In the genomic region with DNA sequence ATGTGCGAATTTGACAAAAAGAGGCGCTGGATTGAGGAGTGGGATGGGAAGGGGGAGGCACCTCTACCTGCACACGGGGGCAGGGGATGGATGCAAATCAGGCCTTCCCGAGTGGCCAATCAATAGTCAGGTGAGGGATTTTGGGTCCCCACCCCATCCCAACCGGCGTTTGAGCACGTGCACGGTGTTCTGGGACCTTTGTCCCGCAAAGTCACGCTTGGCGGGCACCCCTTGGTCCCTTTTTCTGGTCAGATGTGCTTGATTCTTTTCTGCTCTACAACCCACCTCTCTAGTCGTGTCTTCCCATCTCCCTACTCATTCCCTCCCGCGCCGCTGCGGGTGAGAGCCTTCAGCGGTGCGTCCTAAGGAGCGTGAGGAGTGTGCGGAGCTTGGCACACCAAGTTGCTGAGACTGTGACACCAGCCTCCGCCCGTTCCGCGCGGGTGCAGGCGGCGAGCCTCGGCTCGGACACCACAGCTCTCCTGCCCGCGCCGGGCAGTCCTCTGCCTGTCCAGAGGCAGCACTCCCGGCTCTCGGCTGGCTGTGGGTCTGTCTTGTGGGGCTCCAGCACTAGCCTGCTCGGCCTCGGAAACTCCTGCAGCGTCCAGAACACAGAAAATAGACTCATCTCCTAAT, we compare ENCODE assay signal across 11 cellular contexts. TPM values are rescaled to one million over a fixed set of nuclear protein-coding genes. Genes with fewer than 3 reads are reported as not detected.
DNase-seq lines count a peak whose midpoint lies in the region; ATAC-seq, FAIRE-seq and TF ChIP-seq lines count a peak whose summit lies in the region.
"Had no signal": no experiment of that assay in that cellular context is flagged by ENCODE, and none has a peak within 500 bp of the region (broad histone marks: within the 10 kb centered on the region; RNA-seq: fewer than 3 reads in every experiment).

No MANE protein-coding gene starts in this region.

- peaks cover 10% of the 10 kb centered on the region for H3K4me1 ChIP-seq in endothelial cell of umbilical vein (ENCODE audit: control insufficient read depth, extremely low read depth, insufficient read depth, low read length)
- H3K4me1 ChIP-seq: BLaER1 had no signal

- no peak for TF ChIP-seq POLR2A in endothelial cell of umbilical vein (IDR thresholded peaks at IDR 0.05; ENCODE audit: low read depth, low read length)

- no peak overlapping the region for H3K27ac ChIP-seq in endothelial cell of umbilical vein (ENCODE audit: insufficient read depth, low read depth, low read length)
- H3K27ac ChIP-seq: BLaER1, neutrophil had no signal

- H3K27ac Mint-ChIP-seq in type B pancreatic cell: peak overlapping the region; percentile 49
- H3K27ac Mint-ChIP-seq: activated B cell treated with CpG ODN at 0.5 μM for 24 hours had no signal

- peak overlapping the region; percentile 31 for H2AFZ ChIP-seq in endothelial cell of umbilical vein (ENCODE audit: low read depth, low read length)

- BruUV-seq in endothelial cell of umbilical vein (replicated peaks; lab: Mats Ljungman, UMichigan): no TSS peak

- dilution Hi-C loops in endothelial cell of umbilical vein (cut with MboI; ENCODE audit: extremely low pct_ligation_motif_present, low sequenced_read_pairs): no loop called here

- H3K36me3 Mint-ChIP-seq in type B pancreatic cell: no peaks in the 10 kb centered on the region

- no peaks in the 10 kb centered on the region for H3K36me3 ChIP-seq in endothelial cell of umbilical vein (ENCODE audit: control insufficient read depth in 2 of 2, extremely low read depth in 1 of 2, insufficient read depth in 2 of 2, low read length in 2 of 2)
- H3K36me3 ChIP-seq: BLaER1, neutrophil had no signal

- H3K9me3 ChIP-seq in endothelial cell of umbilical vein (replicated peaks; ENCODE audit: control insufficient read depth, insufficient read depth, low read length): no peaks in the 10 kb centered on the region
- H3K9me3 ChIP-seq: neutrophil had no signal

- no peak overlapping the region for H3K9ac ChIP-seq in endothelial cell of umbilical vein (replicated peaks; ENCODE audit: extremely low read depth, insufficient read depth, low read length)
- H3K9ac ChIP-seq: BLaER1 had no signal

- H3K9me1 ChIP-seq in endothelial cell of umbilical vein (replicated peaks; ENCODE audit: control insufficient read depth, extremely low read depth, insufficient read depth, low read length): no peaks in the 10 kb centered on the region

- peak; percentile 3 for DNase-seq in SIG-M5 treated with dmso at 0.1 percent for 504 hours (lab: John Stamatoyannopoulos, UW; ENCODE audit: unreplicated experiment)
- no peak for DNase-seq in SIG-M5 (lab: John Stamatoyannopoulos, UW)
- peak; percentile 23 for DNase-seq in endothelial cell of umbilical vein (ENCODE audit: low read depth, low spot score)
- peak; percentile 4 to 13 for DNase-seq in lung microvascular endothelial cell (ENCODE audit: low read depth in 2 of 2)
- peak; percentile 70 for DNase-seq in type B pancreatic cell (ENCODE audit: extremely low spot score, unreplicated experiment)
- DNase-seq in activated effector memory CD4-positive, alpha-beta T cell treated with Interleukin-2 at 50 U/mL for 16 hours: no peak
- no peak for DNase-seq in activated CD4-positive, CD25-positive, alpha-beta regulatory T cell treated with anti-CD3 and anti-CD28 coated beads, Interleukin-2, amount 50 U/mL, for 72 hours
- DNase-seq: activated B cell treated with CpG ODN at 0.5 μM for 24 hours had no signal

- CTCF ChIA-PET in endothelial cell of umbilical vein (lab: Charles Lee): interaction anchor here (1.4 to 3.3 kb wide), 4 partner anchors 15 to 554 kb away, joined by 5 to 8 read pairs (median 6); no protein-coding TSS in a partner anchor

- no peak overlapping the region for H3K4me3 ChIP-seq in endothelial cell of umbilical vein (replicated peaks in 1 of 3; ENCODE audit: insufficient read depth in 1 of 3, low read depth in 1 of 3, low read length in 3 of 3)
- H3K4me3 ChIP-seq: BLaER1 had no signal

- H3K4me1 Mint-ChIP-seq in type B pancreatic cell (ENCODE audit: unreplicated experiment): peaks cover 22% of the 10 kb centered on the region

- H3K4me2 ChIP-seq in endothelial cell of umbilical vein (ENCODE audit: insufficient read depth, low read length): peak overlapping the region; percentile 41
- H3K4me2 ChIP-seq: BLaER1 had no signal

- H3K79me2 ChIP-seq in endothelial cell of umbilical vein (ENCODE audit: control insufficient read depth, insufficient read depth, low read length): no peaks in the 10 kb centered on the region

- POLR2A ChIA-PET in endothelial cell of umbilical vein (lab: Charles Lee): no interaction called here

- intact Hi-C loops in endothelial cell of umbilical vein (cut with micrococcal nuclease): loop anchor here (2.0 to 5.0 kb wide), 3 partner anchors 203 to 555 kb away; no protein-coding TSS in a partner anchor

- TF ChIP-seq CTCF in endothelial cell of umbilical vein (IDR thresholded peaks at IDR 0.05; ENCODE audit: extremely low read depth in 1 of 2, insufficient read depth in 1 of 2, low read depth in 1 of 2, low read length in 2 of 2) (no peak), type B pancreatic cell (conservative IDR thresholded peaks at IDR 0.05) (no peak)

- peaks cover 32 to 51% of the 10 kb centered on the region in 2 experiments for H3K27me3 ChIP-seq in endothelial cell of umbilical vein (ENCODE audit: control insufficient read depth in 2 of 2, insufficient read depth in 2 of 2, low read length in 2 of 2)
- H3K27me3 ChIP-seq: BLaER1 had no signal

- ATAC-seq in GM18858 (IDR thresholded peaks at IDR 0.05; ENCODE audit: unreplicated experiment): no peak

- H3K27me3 Mint-ChIP-seq in type B pancreatic cell: peaks cover 20% of the 10 kb centered on the region

- no peak for FAIRE-seq in endothelial cell of umbilical vein (lab: Jason Lieb, UNC)

- no peaks in the 10 kb centered on the region for H3K9me3 Mint-ChIP-seq in type B pancreatic cell
- H3K9me3 Mint-ChIP-seq: activated B cell treated with CpG ODN at 0.5 μM for 24 hours had no signal

- peak overlapping the region; percentile 87 for H3K4me3 Mint-ChIP-seq in type B pancreatic cell
- H3K4me3 Mint-ChIP-seq: activated B cell treated with CpG ODN at 0.5 μM for 24 hours had no signal

- H4K20me1 ChIP-seq in endothelial cell of umbilical vein (replicated peaks; ENCODE audit: control insufficient read depth, extremely low read depth, insufficient read depth, low read length): no peaks in the 10 kb centered on the region
- H4K20me1 ChIP-seq: BLaER1 had no signal

TF ChIP-seq in endothelial cell of umbilical vein, 7 proteins besides CTCF, POLR2A, EP300 and RAD21:
- TF ChIP-seq FOS (IDR thresholded peaks at IDR 0.05; ENCODE audit: borderline replicate concordance, insufficient read depth, low read length): no peak
- no peak for TF ChIP-seq JUN (IDR thresholded peaks at IDR 0.05; ENCODE audit: borderline replicate concordance, insufficient read depth, insufficient read length, low read depth)
- no peak for TF ChIP-seq GATA2 (IDR thresholded peaks at IDR 0.05; ENCODE audit: insufficient read depth, insufficient read length, low read depth, low read length)
- TF ChIP-seq, protein P1, sequence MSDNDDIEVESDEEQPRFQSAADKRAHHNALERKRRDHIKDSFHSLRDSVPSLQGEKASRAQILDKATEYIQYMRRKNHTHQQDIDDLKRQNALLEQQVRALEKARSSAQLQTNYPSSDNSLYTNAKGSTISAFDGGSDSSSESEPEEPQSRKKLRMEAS (IDR thresholded peaks at IDR 0.05; ENCODE audit: insufficient read depth, insufficient read length): no peak
- TF ChIP-seq MYC (IDR thresholded peaks at IDR 0.05; ENCODE audit: low read depth, low read length): no peak
- peak; percentile 43 for TF ChIP-seq EZH2 (IDR thresholded peaks at IDR 0.05; ENCODE audit: borderline replicate concordance, low read depth, low read length, severe bottlenecking)
- no peak for TF ChIP-seq POLR2AphosphoS5 (IDR thresholded peaks at IDR 0.05; ENCODE audit: insufficient read depth, low read depth, low read length)

RNA-seq across cellular contexts. Expression of a gene that starts 0.5 kb away (rescaled TPM):
- total RNA-seq in endothelial cell of umbilical vein: not detected in 2 replicates
- not detected in 2 replicates for polyA plus RNA-seq in endothelial cell of umbilical vein
- polyA plus RNA-seq in endothelial cell of umbilical vein (2011; cell fraction: cytosol; rRNA removed): not detected in 2 replicates
- not detected in 2 replicates for polyA plus RNA-seq in endothelial cell of umbilical vein (2011; cell fraction: nucleus; rRNA removed)
- not detected in 2 replicates for polyA plus RNA-seq in endothelial cell of umbilical vein (2012)
- polyA minus RNA-seq in endothelial cell of umbilical vein: not detected in 2 replicates
- not detected for polyA minus RNA-seq in endothelial cell of umbilical vein (2011; cell fraction: cytosol; rRNA and poly(A)+ RNA removed)
- not detected in 2 replicates for polyA minus RNA-seq in endothelial cell of umbilical vein (2011; cell fraction: nucleus; rRNA and poly(A)+ RNA removed)
- not detected in 2 replicates for total RNA-seq in lung microvascular endothelial cell
- total RNA-seq in type B pancreatic cell (ENCODE audit: low replicate concordance): 9.3 and 12.7 TPM in 2 replicates
- total RNA-seq: activated B cell treated with CpG ODN at 0.5 μM for 24 hours had no signal

Comparison
In these comparisons a context has a peak if more than half of its experiments do, and no peak if none do; other contexts are left out.
1. DNase-seq: peak in SIG-M5 treated with dmso at 0.1 percent for 504 hours (single experiment), endothelial cell of umbilical vein (single experiment), lung microvascular endothelial cell (2 of 2) and type B pancreatic cell (single experiment); none in SIG-M5 (single experiment), activated effector memory CD4-positive, alpha-beta T cell treated with Interleukin-2 at 50 U/mL for 16 hours (single experiment) and activated CD4-positive, CD25-positive, alpha-beta regulatory T cell treated with anti-CD3 and anti-CD28 coated beads, Interleukin-2, amount 50 U/mL, for 72 hours (single experiment).
2. RNA of a gene that starts 0.5 kb away (total RNA-seq): 9.3 to 12.7 TPM in type B pancreatic cell; not detected in endothelial cell of umbilical vein and not detected in lung microvascular endothelial cell; every median in the first group is over 10 times any median in the second.